ENCODE assay signal across 1 cellular context in the genomic region with DNA sequence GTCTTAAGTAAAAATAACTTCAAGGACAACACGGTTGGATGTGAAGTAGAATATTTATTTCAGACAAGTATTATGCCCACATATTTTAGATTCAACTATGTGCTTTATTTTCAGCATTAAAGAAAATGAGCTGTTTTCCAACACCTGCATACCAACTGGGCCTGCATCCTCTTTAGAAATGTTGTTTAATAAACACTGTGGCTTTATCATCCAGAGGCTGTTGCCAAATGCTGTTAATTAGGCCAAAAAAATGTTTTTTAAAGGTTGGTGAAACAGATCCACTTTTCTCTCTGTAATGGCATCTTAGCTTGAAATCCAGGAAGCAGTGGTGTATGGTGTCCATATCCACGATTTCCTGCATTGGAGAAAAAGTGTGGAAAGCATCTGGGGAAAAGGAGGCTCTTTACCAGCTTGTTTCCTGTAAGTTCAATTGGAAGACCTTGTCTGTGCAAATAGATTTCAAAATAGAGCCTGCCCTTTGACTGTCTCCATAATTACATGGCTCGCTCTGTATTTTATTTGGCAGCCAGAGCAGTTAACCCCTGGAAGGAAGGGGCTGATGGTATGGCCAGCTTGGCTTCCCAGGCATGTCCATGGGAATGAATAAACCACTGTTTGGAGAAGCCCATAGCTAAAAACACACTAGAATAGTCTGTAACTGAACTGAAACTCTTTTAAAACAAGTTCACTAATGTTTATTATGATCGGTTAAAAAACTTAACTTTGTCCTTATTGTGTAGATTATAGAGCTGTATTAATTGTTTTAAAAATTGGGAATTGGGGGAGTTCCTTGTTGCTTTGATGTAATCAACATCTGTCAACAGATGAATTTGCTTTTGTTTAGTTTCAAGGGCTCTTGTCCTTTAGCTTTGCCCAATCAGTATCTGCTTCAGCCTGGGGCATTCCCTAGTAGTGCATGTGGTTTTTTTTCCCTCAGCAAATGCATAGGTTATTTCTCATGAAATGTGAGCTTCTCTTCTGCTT.
TF ChIP-seq lines count a peak whose summit lies in the region.

No MANE protein-coding gene starts in this region.

TF ChIP-seq in HEK293, 187 proteins besides CTCF, POLR2A, EP300 and RAD21 (continued from another document and continues in another):
- no peak for TF ChIP-seq ZNF148 (tag by site-specific recombination; IDR thresholded peaks at IDR 0.05; ENCODE audit: borderline replicate concordance)
- TF ChIP-seq ZNF274 (IDR thresholded peaks at IDR 0.05; ENCODE audit: low read length), result no peak
- no peak for TF ChIP-seq ZNF274 (tag by site-specific recombination; IDR thresholded peaks at IDR 0.05; ENCODE audit: borderline replicate concordance)
- TF ChIP-seq KLF9 (tag by site-specific recombination; IDR thresholded peaks at IDR 0.05; ENCODE audit: low read depth), result no peak
- no peak for TF ChIP-seq ZSCAN18 (tag by site-specific recombination; IDR thresholded peaks at IDR 0.05)
- no peak for TF ChIP-seq ZNF76 (tag by site-specific recombination; IDR thresholded peaks at IDR 0.05; ENCODE audit: borderline replicate concordance, low read depth)
- no peak for TF ChIP-seq SALL2 (tag by site-specific recombination; IDR thresholded peaks at IDR 0.05; ENCODE audit: borderline replicate concordance)
- TF ChIP-seq ZNF654 (tag by site-specific recombination; IDR thresholded peaks at IDR 0.05; ENCODE audit: low read depth), result no peak
- no peak for TF ChIP-seq ZBTB21 (tag by site-specific recombination; IDR thresholded peaks at IDR 0.05)
- no peak for TF ChIP-seq ZNF133 (tag by site-specific recombination; IDR thresholded peaks at IDR 0.05)
- TF ChIP-seq TCF7L2 (IDR thresholded peaks at IDR 0.05; ENCODE audit: borderline replicate concordance, low read depth, low read length), result peak; percentile 40; the same call in 1 of the 2 replicates
- 0 out of 2 replicates have a peak, but pooled peaks have one; percentile 37 for TF ChIP-seq ZNF600 (tag by site-specific recombination; IDR thresholded peaks at IDR 0.05)
- no peak for TF ChIP-seq ZNF174 (tag by site-specific recombination; IDR thresholded peaks at IDR 0.05)
- TF ChIP-seq ZNF155 (tag by site-specific recombination; IDR thresholded peaks at IDR 0.05), result no peak
- TF ChIP-seq ZNF707 (tag by site-specific recombination; IDR thresholded peaks at IDR 0.05), result no peak
- TF ChIP-seq ZNF776 (tag by site-specific recombination; IDR thresholded peaks at IDR 0.05; ENCODE audit: borderline replicate concordance), result no peak
- TF ChIP-seq KLF7 (tag by site-specific recombination; IDR thresholded peaks at IDR 0.05; ENCODE audit: borderline replicate concordance), result no peak
- TF ChIP-seq, protein P1, sequence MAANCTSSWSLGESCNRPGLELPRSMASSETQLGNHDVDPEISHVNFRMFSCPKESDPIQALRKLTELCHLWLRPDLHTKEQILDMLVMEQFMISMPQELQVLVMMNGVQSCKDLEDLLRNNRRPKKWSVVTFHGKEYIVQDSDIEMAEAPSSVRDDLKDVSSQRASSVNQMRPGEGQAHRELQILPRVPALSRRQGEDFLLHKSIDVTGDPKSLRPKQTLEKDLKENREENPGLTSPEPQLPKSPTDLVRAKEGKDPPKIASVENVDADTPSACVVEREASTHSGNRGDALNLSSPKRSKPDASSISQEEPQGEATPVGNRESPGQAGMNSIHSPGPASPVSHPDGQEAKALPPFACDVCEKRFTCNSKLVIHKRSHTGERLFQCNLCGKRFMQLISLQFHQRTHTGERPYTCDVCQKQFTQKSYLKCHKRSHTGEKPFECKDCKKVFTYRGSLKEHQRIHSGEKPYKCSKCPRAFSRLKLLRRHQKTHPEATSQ (tag by site-specific recombination; IDR thresholded peaks at IDR 0.05), result no peak
- no peak for TF ChIP-seq ZNF768 (tag by site-specific recombination; IDR thresholded peaks at IDR 0.05)
- TF ChIP-seq, protein P2, sequence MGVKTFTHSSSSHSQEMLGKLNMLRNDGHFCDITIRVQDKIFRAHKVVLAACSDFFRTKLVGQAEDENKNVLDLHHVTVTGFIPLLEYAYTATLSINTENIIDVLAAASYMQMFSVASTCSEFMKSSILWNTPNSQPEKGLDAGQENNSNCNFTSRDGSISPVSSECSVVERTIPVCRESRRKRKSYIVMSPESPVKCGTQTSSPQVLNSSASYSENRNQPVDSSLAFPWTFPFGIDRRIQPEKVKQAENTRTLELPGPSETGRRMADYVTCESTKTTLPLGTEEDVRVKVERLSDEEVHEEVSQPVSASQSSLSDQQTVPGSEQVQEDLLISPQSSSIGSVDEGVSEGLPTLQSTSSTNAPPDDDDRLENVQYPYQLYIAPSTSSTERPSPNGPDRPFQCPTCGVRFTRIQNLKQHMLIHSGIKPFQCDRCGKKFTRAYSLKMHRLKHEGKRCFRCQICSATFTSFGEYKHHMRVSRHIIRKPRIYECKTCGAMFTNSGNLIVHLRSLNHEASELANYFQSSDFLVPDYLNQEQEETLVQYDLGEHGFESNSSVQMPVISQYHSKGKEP (tag by site-specific recombination; IDR thresholded peaks at IDR 0.05), result peak; percentile 55
- TF ChIP-seq ZNF621 (tag by site-specific recombination; IDR thresholded peaks at IDR 0.05), result no peak
- no peak for TF ChIP-seq ZNF391 (tag by site-specific recombination; IDR thresholded peaks at IDR 0.05; ENCODE audit: borderline replicate concordance, low read depth)
- TF ChIP-seq ZBTB8A (tag by site-specific recombination; IDR thresholded peaks at IDR 0.05), result no peak
- no peak for TF ChIP-seq ZNF19 (tag by site-specific recombination; IDR thresholded peaks at IDR 0.05; ENCODE audit: low read depth)
- TF ChIP-seq ZBTB17 (tag by site-specific recombination; IDR thresholded peaks at IDR 0.05), result peak; percentile 66
- TF ChIP-seq ZNF138 (tag by site-specific recombination; IDR thresholded peaks at IDR 0.05; ENCODE audit: borderline replicate concordance), result no peak
- no peak for TF ChIP-seq ZNF426 (tag by site-specific recombination; IDR thresholded peaks at IDR 0.05)
- no peak for TF ChIP-seq ZNF558 (tag by site-specific recombination; IDR thresholded peaks at IDR 0.05)
- no peak for TF ChIP-seq ZNF121 (tag by site-specific recombination; IDR thresholded peaks at IDR 0.05)
- no peak for TF ChIP-seq SETDB1 (IDR thresholded peaks at IDR 0.05; ENCODE audit: insufficient read length, low read length)
- TF ChIP-seq ZNF513 (tag by site-specific recombination; IDR thresholded peaks at IDR 0.05), result no peak
- no peak for TF ChIP-seq EGR2 (tag by site-specific recombination; IDR thresholded peaks at IDR 0.05; ENCODE audit: low read depth)
- TF ChIP-seq ZSCAN23 (tag by site-specific recombination; IDR thresholded peaks at IDR 0.05), result no peak
- TF ChIP-seq ZNF248 (tag by site-specific recombination; IDR thresholded peaks at IDR 0.05), result no peak
- TF ChIP-seq ZNF211 (tag by site-specific recombination; IDR thresholded peaks at IDR 0.05; ENCODE audit: low read depth), result no peak
- no peak for TF ChIP-seq BCL11A (tag by site-specific recombination; IDR thresholded peaks at IDR 0.05; ENCODE audit: low read depth)
- no peak for TF ChIP-seq KLF17 (tag by site-specific recombination; IDR thresholded peaks at IDR 0.05)
- no peak for TF ChIP-seq ZNF311 (tag by site-specific recombination; IDR thresholded peaks at IDR 0.05; ENCODE audit: borderline replicate concordance)
- TF ChIP-seq KLF1 (tag by site-specific recombination; IDR thresholded peaks at IDR 0.05), result no peak
- no peak for TF ChIP-seq GLIS1 (tag by site-specific recombination; IDR thresholded peaks at IDR 0.05)
- no peak for TF ChIP-seq ZNF16 (tag by site-specific recombination; IDR thresholded peaks at IDR 0.05; ENCODE audit: low read depth)
- no peak for TF ChIP-seq ZNF747 (tag by site-specific recombination; IDR thresholded peaks at IDR 0.05)
- no peak for TF ChIP-seq ZNF777 (tag by site-specific recombination; IDR thresholded peaks at IDR 0.05; ENCODE audit: borderline replicate concordance)
- no peak for TF ChIP-seq ZNF670 (tag by site-specific recombination; IDR thresholded peaks at IDR 0.05; ENCODE audit: low read depth)
- TF ChIP-seq ZNF623 (tag by site-specific recombination; IDR thresholded peaks at IDR 0.05), result no peak
- no peak for TF ChIP-seq ZNF571 (tag by site-specific recombination; IDR thresholded peaks at IDR 0.05)
- no peak for TF ChIP-seq HIC1 (tag by site-specific recombination; IDR thresholded peaks at IDR 0.05)
